In genomic region chr1:91608876-91609275, GRCh38 we compare ENCODE assay signal across 15 cellular contexts.
DNase-seq lines count a peak whose midpoint lies in the region; ATAC-seq and TF ChIP-seq lines count a peak whose summit lies in the region.
"Had no signal": no experiment of that assay in that cellular context is flagged by ENCODE, and none has a peak within 500 bp of the region (broad histone marks: within the 10 kb centered on the region; RNA-seq: fewer than 3 reads in every experiment).

No MANE protein-coding gene starts in this region.

- H3K4me3 ChIP-seq in IMR-90 (ENCODE audit: insufficient read depth, low read depth, low read length) = no peak overlapping the region
- H3K4me3 ChIP-seq in mammary epithelial cell (replicated peaks in 1 of 3; ENCODE audit: insufficient read depth in 1 of 3, low read depth in 2 of 3, low read length in 3 of 3) = no peak overlapping the region
- no peak overlapping the region for H3K4me3 ChIP-seq in mesenchymal stem cell (ENCODE audit: insufficient read depth in 1 of 2, low read depth in 1 of 2, low read length in 2 of 2)
- no peak overlapping the region for H3K4me3 ChIP-seq in stomach
- H3K4me3 ChIP-seq in vagina = no peak overlapping the region

- H3K27me3 ChIP-seq in IMR-90 (ENCODE audit: control insufficient read depth, insufficient read depth, low read length) (no peaks in the 10 kb centered on the region), mammary epithelial cell (ENCODE audit: insufficient read depth, low read length) (no peaks in the 10 kb centered on the region), mesenchymal stem cell (ENCODE audit: control insufficient read depth in 1 of 2, insufficient read depth in 1 of 2, low read length in 2 of 2) (no peaks in the 10 kb centered on the region), stomach (no peaks in the 10 kb centered on the region), vagina (no peaks in the 10 kb centered on the region)

- TF ChIP-seq POLR2A in IMR-90 (IDR thresholded peaks at IDR 0.05; ENCODE audit: low read depth, low read length) (no peak), stomach (IDR thresholded peaks at IDR 0.05) (no peak), vagina (IDR thresholded peaks at IDR 0.05) (no peak)

- BruUV-seq in IMR-90 (replicated peaks; lab: Mats Ljungman, UMichigan) (no TSS peak), mammary epithelial cell (replicated peaks; lab: Mats Ljungman, UMichigan) (no TSS peak)

- peak overlapping the region; percentile 26; the same call in 1 of the 2 replicates for H4K5ac ChIP-seq in IMR-90 (ENCODE audit: low read depth, low read length)

- H3K9me1 ChIP-seq in IMR-90 (ENCODE audit: insufficient read depth, low read length) = peaks cover 18% of the 10 kb centered on the region; the same call in 1 of the 2 replicates

- H3K27ac ChIP-seq in IMR-90 (ENCODE audit: insufficient read depth, low read length) = peak overlapping the region; percentile 39
- H3K27ac ChIP-seq in mammary epithelial cell (ENCODE audit: insufficient read depth, low read depth, low read length) = peak overlapping the region; percentile 43
- H3K27ac ChIP-seq in mesenchymal stem cell (ENCODE audit: low read length, poor library complexity, severe bottlenecking) = no peak overlapping the region
- peak overlapping the region in 1 of 5 donors; percentile 57 for H3K27ac ChIP-seq in stomach
- H3K27ac ChIP-seq in vagina = no peak overlapping the region

- H3K9ac ChIP-seq in IMR-90 (ENCODE audit: low read depth, low read length) (no peak overlapping the region), mammary epithelial cell (ENCODE audit: insufficient read depth, low read length) (no peak overlapping the region), mesenchymal stem cell (ENCODE audit: low read length) (peak overlapping the region; percentile 7)

- peak overlapping the region; percentile 74 for H2AFZ ChIP-seq in IMR-90 (replicated peaks; ENCODE audit: low read length, poor library complexity)
- peak overlapping the region; percentile 24 for H2AFZ ChIP-seq in mammary epithelial cell (ENCODE audit: low read depth, low read length)
- no peak overlapping the region for H2AFZ ChIP-seq in mesenchymal stem cell (ENCODE audit: low read depth, low read length)

- no peak overlapping the region for H3K18ac ChIP-seq in IMR-90 (ENCODE audit: low read depth, low read length)
- peak overlapping the region in 1 of 2 experiments; percentile 72 for H3K18ac ChIP-seq in mesenchymal stem cell (ENCODE audit: low read depth in 1 of 2, low read length in 2 of 2)

- TF ChIP-seq EP300 in stomach (IDR thresholded peaks at IDR 0.05) = no peak

- peak overlapping the region; percentile 86 for H2BK5ac ChIP-seq in IMR-90 (ENCODE audit: low read depth, low read length, poor library complexity, severe bottlenecking)
- H2BK5ac ChIP-seq in mesenchymal stem cell (ENCODE audit: low read depth, low read length, poor library complexity, severe bottlenecking) = no peak overlapping the region

- intact Hi-C loops in IMR-90 (cut with micrococcal nuclease) (loop anchor here (1.0 kb wide), 1 partner anchor 41 kb away; no protein-coding TSS in a partner anchor), mammary epithelial cell (cut with micrococcal nuclease) (loop anchor here (2.0 kb wide), 1 partner anchor 78 kb away; no protein-coding TSS in a partner anchor), stomach (cut with DNase I; ENCODE audit: low total_unique reads) (no loop called here), vagina (cut with DNase I) (no loop called here)

- H2BK120ac ChIP-seq in IMR-90 (ENCODE audit: low read depth, low read length) (peak overlapping the region; percentile 97), mesenchymal stem cell (ENCODE audit: low read depth, low read length) (peak overlapping the region; percentile 6)

- H3K56ac ChIP-seq in IMR-90 (ENCODE audit: extremely low read depth, insufficient read depth, low read length) = no peak overlapping the region; the same call in 1 of the 2 replicates

- peaks cover 6% of the 10 kb centered on the region for H3K4me1 ChIP-seq in IMR-90 (ENCODE audit: control insufficient read depth, insufficient read depth, low read length)
- H3K4me1 ChIP-seq in mammary epithelial cell (ENCODE audit: insufficient read depth, low read length) = peaks cover 12% of the 10 kb centered on the region
- peaks cover 14% of the 10 kb centered on the region for H3K4me1 ChIP-seq in mesenchymal stem cell (ENCODE audit: control insufficient read depth, insufficient read depth, low read depth, low read length)
- peaks cover 0 to 7% (median 3%) of the 10 kb centered on the region in 4 donors for H3K4me1 ChIP-seq in stomach
- H3K4me1 ChIP-seq in vagina = no peaks in the 10 kb centered on the region

- ATAC-seq in IMR-90 (ENCODE audit: low read depth) = peak; percentile 78
- ATAC-seq: stimulated activated effector memory CD8-positive, alpha-beta T cell treated with anti-CD3 and anti-CD28 coated beads, Interleukin-12 subunit alpha, Interleukin-12 subunit beta, amount 100 ng/mL, for 72 hours had no signal

- no peak overlapping the region for H2BK12ac ChIP-seq in mesenchymal stem cell (ENCODE audit: low read length in 2 of 2)

- no peaks in the 10 kb centered on the region for H3K9me3 ChIP-seq in IMR-90 (ENCODE audit: control insufficient read depth, insufficient read depth, low read length)
- H3K9me3 ChIP-seq in mammary epithelial cell (replicated peaks; ENCODE audit: insufficient read depth, low read length) = no peaks in the 10 kb centered on the region
- no peaks in the 10 kb centered on the region for H3K9me3 ChIP-seq in mesenchymal stem cell (ENCODE audit: control insufficient read depth, low read length)
- no peaks in the 10 kb centered on the region for H3K9me3 ChIP-seq in stomach
- no peaks in the 10 kb centered on the region for H3K9me3 ChIP-seq in vagina

- peak overlapping the region; percentile 99 for H2BK20ac ChIP-seq in IMR-90 (ENCODE audit: low read depth, low read length)

- 13% methylated on average over 4 of the region's 5 CpGs; no CpG with 5 or more reads in 1 of the 2 experiments for WGBS in IMR-90 (ENCODE audit: extremely low coverage in 2 of 2, insufficient read length in 1 of 2), 2 experiments
- 48% methylated on average over 5 of the region's 5 CpGs for WGBS in mammary epithelial cell (ENCODE audit: low coverage, missing lambda C conversion rate)
- WGBS in mesenchymal stem cell = 28% methylated on average over 5 of the region's 5 CpGs
- 81 to 87% (median 83%) methylated on average over 5 of the region's 5 CpGs for WGBS in stomach, 5 donors

- CTCF ChIA-PET in IMR-90 (lab: Yijun Ruan, JAX) = interaction anchor here (0.5 to 0.8 kb wide), 2 partner anchors 96 to 298 kb away, joined by 3 to 4 read pairs; no protein-coding TSS in a partner anchor
- CTCF ChIA-PET in mammary epithelial cell (lab: Charles Lee; ENCODE audit: low non-redundant PET) = interaction anchor here (0.7 kb wide), 1 partner anchor 39 kb away, joined by 3 read pairs; no protein-coding TSS in a partner anchor

- H4K91ac ChIP-seq in IMR-90 (ENCODE audit: insufficient read depth, low read depth, low read length) (peak overlapping the region; percentile 79), mesenchymal stem cell (ENCODE audit: low read length) (no peak overlapping the region)

- H3K36me3 ChIP-seq in IMR-90 (ENCODE audit: control insufficient read depth, insufficient read depth, low read length) = no peaks in the 10 kb centered on the region
- no peaks in the 10 kb centered on the region for H3K36me3 ChIP-seq in mammary epithelial cell (ENCODE audit: insufficient read depth, low read length)
- H3K36me3 ChIP-seq in mesenchymal stem cell (ENCODE audit: control insufficient read depth in 1 of 2, insufficient read depth in 2 of 2, low read depth in 1 of 2, low read length in 2 of 2) = no peaks in the 10 kb centered on the region
- H3K36me3 ChIP-seq in stomach = no peaks in the 10 kb centered on the region
- H3K36me3 ChIP-seq in vagina = no peaks in the 10 kb centered on the region

- peak overlapping the region; percentile 96 for H2AK5ac ChIP-seq in IMR-90 (ENCODE audit: low read depth, low read length)
- H2AK5ac ChIP-seq in mesenchymal stem cell (ENCODE audit: low read length, severe bottlenecking) = peak overlapping the region; percentile 5

- dilution Hi-C loops in IMR-90 (cut with HindIII; ENCODE audit: low sequenced_read_pairs, unreplicated experiment) (no loop called here), mammary epithelial cell (cut with HindIII; ENCODE audit: low sequenced_read_pairs) (no loop called here)

- H3K4ac ChIP-seq in IMR-90 (ENCODE audit: low read depth, low read length) (peak overlapping the region; percentile 93), mesenchymal stem cell (ENCODE audit: low read depth in 1 of 2, low read length in 2 of 2) (no peak overlapping the region)

- H4K20me1 ChIP-seq in IMR-90 (ENCODE audit: insufficient read depth, low read length) (no peaks in the 10 kb centered on the region), mammary epithelial cell (ENCODE audit: insufficient read depth, low read length) (no peaks in the 10 kb centered on the region)

- peak overlapping the region; percentile 0; the same call in 1 of the 2 replicates for H3K4me2 ChIP-seq in IMR-90 (ENCODE audit: low read depth, low read length)
- peak overlapping the region; percentile 18 for H3K4me2 ChIP-seq in mammary epithelial cell (ENCODE audit: insufficient read depth, low read depth, low read length)
- H3K4me2 ChIP-seq in mesenchymal stem cell (ENCODE audit: low read length, poor library complexity, severe bottlenecking) = no peak overlapping the region

- peak overlapping the region; percentile 94; the same call in 2 of the 3 replicates for H2BK15ac ChIP-seq in IMR-90 (ENCODE audit: low read depth, low read length)
- no peak overlapping the region for H2BK15ac ChIP-seq in mesenchymal stem cell (ENCODE audit: low read depth, poor library complexity, severe bottlenecking)

- H2AK9ac ChIP-seq in IMR-90 (replicated peaks; ENCODE audit: low read depth, low read length, poor library complexity) = peak overlapping the region; percentile 86

- TF ChIP-seq RAD21 in IMR-90 (IDR thresholded peaks at IDR 0.05; ENCODE audit: low read length) = peak; percentile 14; the same call in 1 of the 2 replicates

- in situ Hi-C loops in IMR-90 (cut with MboI; ENCODE audit: low sequenced_read_pairs) = no loop called here
- in situ Hi-C loops in mammary epithelial cell (cut with MboI; ENCODE audit: low sequenced_read_pairs in 2 of 2) = no loop called here

- DNase-seq in AG09319 (ENCODE audit: extremely low read depth, low read depth) = peak; percentile 19
- peak; percentile 96 for DNase-seq in IMR-90
- peak; percentile 70 for DNase-seq in mammary epithelial cell
- DNase-seq in mesenchymal stem cell = peak; percentile 88
- no peak for DNase-seq in SIG-M5 (lab: John Stamatoyannopoulos, UW)
- no peak for DNase-seq in stomach
- DNase-seq in SKM-1 treated with dmso at 0.1 percent for 144 hours (lab: John Stamatoyannopoulos, UW; ENCODE audit: unreplicated experiment) = no peak
- no peak for DNase-seq in vagina (ENCODE audit: extremely low spot score in 2 of 2)
- DNase-seq: activated CD4-positive, CD25-positive, alpha-beta regulatory T cell; activated T-cell treated with anti-CD3 and anti-CD28 coated beads, Interleukin-2, amount 50 U/mL, for 1 hour; CD4-positive, alpha-beta memory T cell; endodermal cell; midbrain; NCI-H1694 treated with DMSO at 0.1 percent for 48 hours had no signal

- H3K14ac ChIP-seq in IMR-90 (replicated peaks; ENCODE audit: low read depth, low read length) = peak overlapping the region; percentile 94; the same call in 1 of the 2 replicates
- H3K14ac ChIP-seq in mesenchymal stem cell (ENCODE audit: low read length in 2 of 2) = no peak overlapping the region

- peak overlapping the region; percentile 49 to 84; a peak in 3 of 4 replicates for H4K8ac ChIP-seq in IMR-90 (ENCODE audit: low read depth in 2 of 2, low read length in 2 of 2)
- H4K8ac ChIP-seq in mesenchymal stem cell (ENCODE audit: low read length) = no peak overlapping the region

- POLR2A ChIA-PET in IMR-90 (lab: Charles Lee; ENCODE audit: unreplicated experiment) = no interaction called here

- H3K23ac ChIP-seq in IMR-90 (ENCODE audit: low read depth, low read length) (peak overlapping the region; percentile 48; the same call in 1 of the 2 replicates), mesenchymal stem cell (ENCODE audit: low read length in 2 of 2) (no peak overlapping the region)

- H3K79me2 ChIP-seq in mammary epithelial cell (ENCODE audit: insufficient read depth, low read length) = no peaks in the 10 kb centered on the region

- TF ChIP-seq CTCF in AG09319 (IDR thresholded peaks at IDR 0.05; ENCODE audit: low read depth, low read length) (no peak), IMR-90 (conservative IDR thresholded peaks at IDR 0.05; ENCODE audit: low read depth, low read length) (no peak), mammary epithelial cell (conservative IDR thresholded peaks at IDR 0.05 in 1 of 2, IDR thresholded peaks at IDR 0.05 in 1 of 2; ENCODE audit: extremely low read depth in 1 of 2, insufficient read depth in 1 of 2, low read depth in 1 of 2, low read length in 2 of 2) (no peak), stomach (IDR thresholded peaks at IDR 0.05) (no peak), vagina (IDR thresholded peaks at IDR 0.05) (no peak)

- H3K79me1 ChIP-seq in IMR-90 (ENCODE audit: low read depth in 1 of 2, low read length in 2 of 2) (no peaks in the 10 kb centered on the region), mesenchymal stem cell (replicated peaks; ENCODE audit: low read length, poor library complexity, severe bottlenecking) (no peaks in the 10 kb centered on the region)

Comparison
In these comparisons a context has a peak if more than half of its experiments do, and no peak if none do; other contexts are left out.
1. DNase-seq: peak in AG09319 (single experiment), IMR-90 (single experiment), mammary epithelial cell (single experiment) and mesenchymal stem cell (single experiment); none in SIG-M5 (single experiment), stomach (single experiment), SKM-1 treated with dmso at 0.1 percent for 144 hours (single experiment) and vagina (0 of 2).
2. H3K27ac ChIP-seq: peak in IMR-90 (single experiment) and mammary epithelial cell (single experiment); none in mesenchymal stem cell (single experiment) and vagina (single experiment).
3. intact Hi-C loops: an anchor here in IMR-90 (1.0 kb wide) and mammary epithelial cell (2.0 kb wide); none called in stomach and vagina.